Comparison of ENCODE assay signal across 2 cellular contexts in the genomic region with DNA sequence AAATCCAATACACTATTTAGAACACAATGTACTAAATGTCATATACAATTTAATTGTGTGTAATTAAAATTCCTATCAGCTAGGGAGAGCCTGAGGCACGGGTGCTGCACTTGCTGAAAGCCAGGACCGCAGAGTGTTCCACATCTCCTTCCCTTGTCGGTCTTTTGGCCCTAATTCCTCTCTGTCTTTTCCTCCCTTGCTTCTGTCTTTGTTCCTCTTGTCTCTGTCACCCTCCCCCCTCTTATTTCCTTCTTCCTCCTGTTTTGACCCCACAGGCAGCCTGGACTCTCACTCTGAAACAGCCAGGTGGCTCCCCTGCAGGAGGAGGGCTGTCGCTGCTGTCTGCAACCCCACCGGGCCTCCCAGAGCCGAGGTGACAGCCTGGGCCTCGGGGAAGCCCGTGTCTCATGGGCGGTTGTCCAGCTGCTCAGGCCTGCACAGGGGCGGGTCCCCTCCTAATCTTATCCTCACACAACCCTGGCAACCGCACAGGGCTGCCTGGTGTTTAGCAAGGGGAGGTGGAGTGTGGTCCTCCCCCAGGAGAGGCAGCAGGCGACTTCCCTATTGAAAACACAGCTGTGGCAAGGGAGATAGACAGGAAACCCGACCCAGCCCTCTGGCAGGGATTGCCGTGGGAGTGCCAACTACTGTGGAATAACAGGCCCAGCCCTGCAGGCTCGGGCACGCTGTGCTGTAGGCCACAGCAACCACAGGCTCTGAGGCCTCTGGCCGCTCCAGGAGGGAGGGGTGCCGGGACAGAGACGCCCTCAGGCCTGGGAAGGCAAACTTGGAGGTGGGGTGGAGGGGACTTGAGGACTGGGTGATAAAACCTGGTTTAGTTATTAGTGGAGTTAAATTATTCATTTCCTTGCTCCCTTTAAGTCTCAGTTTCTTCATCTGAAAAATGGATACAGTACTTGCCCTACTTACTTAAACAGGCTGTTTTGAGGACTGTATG.
TF ChIP-seq lines count a peak whose summit lies in the region.

No MANE protein-coding gene starts in this region.

TF ChIP-seq in SK-N-SH, 30 proteins besides CTCF, POLR2A, EP300 and RAD21 (continues in another document):
- peak; percentile 83 for TF ChIP-seq TCF12 (IDR thresholded peaks at IDR 0.05)
- peak; percentile 19; the same call in 1 of the 2 replicates for TF ChIP-seq RXRA (IDR thresholded peaks at IDR 0.05; ENCODE audit: borderline replicate concordance, low read depth)
- 0 out of 2 replicates have a peak, but pooled peaks have one; percentile 14 for TF ChIP-seq TEAD4 (IDR thresholded peaks at IDR 0.05; ENCODE audit: borderline replicate concordance, insufficient read depth)
- TF ChIP-seq FOXJ3 (CRISPR knock-in tag; IDR thresholded peaks at IDR 0.05) = no peak; the same call in 1 of the 2 replicates
- no peak for TF ChIP-seq GATA2 (CRISPR knock-in tag; IDR thresholded peaks at IDR 0.05)
- TF ChIP-seq YY1 (IDR thresholded peaks at IDR 0.05; ENCODE audit: low read depth) = no peak
- TF ChIP-seq, protein P1, sequence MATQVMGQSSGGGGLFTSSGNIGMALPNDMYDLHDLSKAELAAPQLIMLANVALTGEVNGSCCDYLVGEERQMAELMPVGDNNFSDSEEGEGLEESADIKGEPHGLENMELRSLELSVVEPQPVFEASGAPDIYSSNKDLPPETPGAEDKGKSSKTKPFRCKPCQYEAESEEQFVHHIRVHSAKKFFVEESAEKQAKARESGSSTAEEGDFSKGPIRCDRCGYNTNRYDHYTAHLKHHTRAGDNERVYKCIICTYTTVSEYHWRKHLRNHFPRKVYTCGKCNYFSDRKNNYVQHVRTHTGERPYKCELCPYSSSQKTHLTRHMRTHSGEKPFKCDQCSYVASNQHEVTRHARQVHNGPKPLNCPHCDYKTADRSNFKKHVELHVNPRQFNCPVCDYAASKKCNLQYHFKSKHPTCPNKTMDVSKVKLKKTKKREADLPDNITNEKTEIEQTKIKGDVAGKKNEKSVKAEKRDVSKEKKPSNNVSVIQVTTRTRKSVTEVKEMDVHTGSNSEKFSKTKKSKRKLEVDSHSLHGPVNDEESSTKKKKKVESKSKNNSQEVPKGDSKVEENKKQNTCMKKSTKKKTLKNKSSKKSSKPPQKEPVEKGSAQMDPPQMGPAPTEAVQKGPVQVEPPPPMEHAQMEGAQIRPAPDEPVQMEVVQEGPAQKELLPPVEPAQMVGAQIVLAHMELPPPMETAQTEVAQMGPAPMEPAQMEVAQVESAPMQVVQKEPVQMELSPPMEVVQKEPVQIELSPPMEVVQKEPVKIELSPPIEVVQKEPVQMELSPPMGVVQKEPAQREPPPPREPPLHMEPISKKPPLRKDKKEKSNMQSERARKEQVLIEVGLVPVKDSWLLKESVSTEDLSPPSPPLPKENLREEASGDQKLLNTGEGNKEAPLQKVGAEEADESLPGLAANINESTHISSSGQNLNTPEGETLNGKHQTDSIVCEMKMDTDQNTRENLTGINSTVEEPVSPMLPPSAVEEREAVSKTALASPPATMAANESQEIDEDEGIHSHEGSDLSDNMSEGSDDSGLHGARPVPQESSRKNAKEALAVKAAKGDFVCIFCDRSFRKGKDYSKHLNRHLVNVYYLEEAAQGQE (IDR thresholded peaks at IDR 0.05; ENCODE audit: low read depth, low read length) = no peak
- TF ChIP-seq, protein P2, sequence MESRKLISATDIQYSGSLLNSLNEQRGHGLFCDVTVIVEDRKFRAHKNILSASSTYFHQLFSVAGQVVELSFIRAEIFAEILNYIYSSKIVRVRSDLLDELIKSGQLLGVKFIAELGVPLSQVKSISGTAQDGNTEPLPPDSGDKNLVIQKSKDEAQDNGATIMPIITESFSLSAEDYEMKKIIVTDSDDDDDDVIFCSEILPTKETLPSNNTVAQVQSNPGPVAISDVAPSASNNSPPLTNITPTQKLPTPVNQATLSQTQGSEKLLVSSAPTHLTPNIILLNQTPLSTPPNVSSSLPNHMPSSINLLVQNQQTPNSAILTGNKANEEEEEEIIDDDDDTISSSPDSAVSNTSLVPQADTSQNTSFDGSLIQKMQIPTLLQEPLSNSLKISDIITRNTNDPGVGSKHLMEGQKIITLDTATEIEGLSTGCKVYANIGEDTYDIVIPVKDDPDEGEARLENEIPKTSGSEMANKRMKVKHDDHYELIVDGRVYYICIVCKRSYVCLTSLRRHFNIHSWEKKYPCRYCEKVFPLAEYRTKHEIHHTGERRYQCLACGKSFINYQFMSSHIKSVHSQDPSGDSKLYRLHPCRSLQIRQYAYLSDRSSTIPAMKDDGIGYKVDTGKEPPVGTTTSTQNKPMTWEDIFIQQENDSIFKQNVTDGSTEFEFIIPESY (IDR thresholded peaks at IDR 0.05; ENCODE audit: borderline replicate concordance, low read depth) = no peak
- peak; percentile 77 for TF ChIP-seq NFIC (IDR thresholded peaks at IDR 0.05; ENCODE audit: borderline replicate concordance)
- TF ChIP-seq IRF3 (IDR thresholded peaks at IDR 0.05; ENCODE audit: low read depth, low read length) = no peak
- TF ChIP-seq CHD2 (IDR thresholded peaks at IDR 0.05; ENCODE audit: low read length, partially characterized antibody) = no peak
- peak; percentile 50 for TF ChIP-seq PBX3 (IDR thresholded peaks at IDR 0.05)
- TF ChIP-seq MEF2A (IDR thresholded peaks at IDR 0.05; ENCODE audit: borderline replicate concordance, low read depth) = no peak
- no peak for TF ChIP-seq POLR2AphosphoS5 (IDR thresholded peaks at IDR 0.05; ENCODE audit: low read depth, low read length)
- no peak for TF ChIP-seq JUND (IDR thresholded peaks at IDR 0.05)
- no peak for TF ChIP-seq RFX5 (IDR thresholded peaks at IDR 0.05; ENCODE audit: low read length)
- no peak for TF ChIP-seq GABPA (IDR thresholded peaks at IDR 0.05; ENCODE audit: low read depth)
- no peak for TF ChIP-seq EZH2phosphoT487 (IDR thresholded peaks at IDR 0.05; ENCODE audit: borderline replicate concordance, low read depth)
- TF ChIP-seq FOXM1 (IDR thresholded peaks at IDR 0.05; ENCODE audit: low read depth) = no peak
- TF ChIP-seq USF1 (IDR thresholded peaks at IDR 0.05; ENCODE audit: borderline replicate concordance, low read depth) = no peak

TF ChIP-seq in H1, 55 proteins besides CTCF, POLR2A, EP300 and RAD21:
- TF ChIP-seq ASH2L (IDR thresholded peaks at IDR 0.05; ENCODE audit: low read length) (peak; percentile 57), RBBP5 (IDR thresholded peaks at IDR 0.05; ENCODE audit: borderline replicate concordance, low read depth, low read length) (0 out of 2 replicates have a peak, but pooled peaks have one; percentile 44), SIN3A (conservative IDR thresholded peaks at IDR 0.05 in 1 of 2, IDR thresholded peaks at IDR 0.05 in 1 of 2; ENCODE audit: low read depth in 1 of 2, low read length in 2 of 2) (peak in 1 of 2 experiments; percentile 79; a peak in 2 of 4 replicates), CHD1 (IDR thresholded peaks at IDR 0.05; ENCODE audit: low read depth, low read length) (no peak)
